ENCODE assay signal across 1 cellular context in the genomic region with DNA sequence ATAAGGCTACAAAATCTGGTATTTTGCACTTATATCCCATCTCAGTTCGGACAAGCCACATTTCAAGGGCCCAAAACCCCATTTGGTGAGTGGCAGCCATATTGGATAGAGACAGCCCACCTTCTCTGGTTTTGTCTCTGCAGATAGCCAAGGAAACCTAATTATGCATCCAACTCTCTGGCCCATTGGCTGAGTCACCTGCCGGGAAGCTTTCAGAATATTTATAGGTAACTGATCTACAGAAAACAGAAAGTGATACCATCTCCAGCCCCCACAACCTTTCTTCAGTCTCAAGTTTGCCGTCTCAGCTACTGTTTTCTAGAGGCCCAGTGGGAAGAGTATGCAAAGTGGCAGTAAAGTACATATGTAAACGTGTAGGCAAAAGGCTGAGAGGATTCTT.
TF ChIP-seq lines count a peak whose summit lies in the region.

No MANE protein-coding gene starts in this region.

TF ChIP-seq in GM23338, 12 proteins besides CTCF, POLR2A, EP300 and RAD21 (continued from another document):
- TF ChIP-seq ZNF462 (CRISPR knock-in tag; IDR thresholded peaks at IDR 0.05), result no peak
- TF ChIP-seq REST (IDR thresholded peaks at IDR 0.05; ENCODE audit: unreplicated experiment), result no peak
- TF ChIP-seq, protein P1, sequence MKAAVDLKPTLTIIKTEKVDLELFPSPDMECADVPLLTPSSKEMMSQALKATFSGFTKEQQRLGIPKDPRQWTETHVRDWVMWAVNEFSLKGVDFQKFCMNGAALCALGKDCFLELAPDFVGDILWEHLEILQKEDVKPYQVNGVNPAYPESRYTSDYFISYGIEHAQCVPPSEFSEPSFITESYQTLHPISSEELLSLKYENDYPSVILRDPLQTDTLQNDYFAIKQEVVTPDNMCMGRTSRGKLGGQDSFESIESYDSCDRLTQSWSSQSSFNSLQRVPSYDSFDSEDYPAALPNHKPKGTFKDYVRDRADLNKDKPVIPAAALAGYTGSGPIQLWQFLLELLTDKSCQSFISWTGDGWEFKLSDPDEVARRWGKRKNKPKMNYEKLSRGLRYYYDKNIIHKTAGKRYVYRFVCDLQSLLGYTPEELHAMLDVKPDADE (IDR thresholded peaks at IDR 0.05), result no peak
